In the genomic region with DNA sequence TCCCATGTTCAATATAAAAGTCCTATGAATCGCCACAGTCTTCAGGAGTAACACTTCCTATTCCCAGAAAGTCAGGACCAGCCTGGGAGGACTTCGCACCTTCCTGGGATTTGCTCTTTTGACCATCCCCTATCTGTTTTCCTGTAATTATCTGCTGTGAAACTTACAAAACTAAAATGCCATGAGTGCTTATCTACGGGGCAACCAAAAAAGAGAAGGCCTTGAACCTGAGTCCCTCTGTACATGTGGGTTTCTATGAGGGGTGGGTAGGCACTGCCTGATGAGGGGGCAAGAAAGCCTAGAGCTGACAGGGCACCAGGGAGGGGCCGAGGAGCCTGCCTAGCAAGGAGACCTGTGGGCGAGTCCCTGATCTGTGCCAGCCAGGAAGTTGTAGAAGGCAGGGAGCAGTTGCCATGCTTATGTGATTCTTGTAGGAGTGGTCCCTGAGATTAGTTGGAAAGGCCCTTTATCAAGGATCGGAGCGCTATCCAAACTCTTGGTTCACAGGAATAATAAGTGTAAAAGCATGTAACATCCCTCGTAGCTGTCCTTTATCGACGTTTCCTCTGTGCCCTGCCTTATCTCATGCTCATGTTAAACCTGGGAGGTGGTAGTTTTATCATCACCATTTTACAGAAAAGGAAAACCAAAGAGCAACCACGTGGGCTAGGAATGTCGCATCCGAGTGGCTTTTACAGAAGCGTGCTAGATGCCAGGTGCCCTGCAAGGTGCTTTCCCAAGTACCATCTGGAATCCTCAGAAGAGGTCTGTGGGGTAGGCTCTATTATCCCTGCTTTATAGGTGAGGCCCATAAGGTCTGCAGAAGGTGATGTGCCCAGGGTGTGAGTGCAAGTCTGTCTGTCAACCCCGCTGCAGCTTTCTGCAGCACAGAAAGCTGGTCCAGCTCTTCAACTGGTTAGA, we compare ENCODE assay signal across 10 cellular contexts.
DNase-seq lines count a peak whose midpoint lies in the region; ATAC-seq and TF ChIP-seq lines count a peak whose summit lies in the region.
"Had no signal": no experiment of that assay in that cellular context is flagged by ENCODE, and none has a peak within 500 bp of the region (broad histone marks: within the 10 kb centered on the region; RNA-seq: fewer than 3 reads in every experiment).

No MANE protein-coding gene starts in this region.

- H3K79me2 ChIP-seq in PC-3 (ENCODE audit: low read length) (no peaks in the 10 kb centered on the region), smooth muscle cell (ENCODE audit: low read depth) (no peaks in the 10 kb centered on the region)

- H3K27me3 ChIP-seq in PC-3 (ENCODE audit: low read length) (no peaks in the 10 kb centered on the region), esophagus muscularis mucosa (no peaks in the 10 kb centered on the region), smooth muscle cell (ENCODE audit: low read depth) (no peaks in the 10 kb centered on the region)

- H3K36me3 ChIP-seq in PC-3 (ENCODE audit: low read depth, low read length), result no peaks in the 10 kb centered on the region
- no peaks in the 10 kb centered on the region for H3K36me3 ChIP-seq in esophagus muscularis mucosa
- H3K36me3 ChIP-seq in smooth muscle cell (ENCODE audit: low read depth), result no peaks in the 10 kb centered on the region

- H3K9me3 ChIP-seq in PC-3 (ENCODE audit: low read length) (no peaks in the 10 kb centered on the region), esophagus muscularis mucosa (no peaks in the 10 kb centered on the region), smooth muscle cell (replicated peaks; ENCODE audit: low read depth) (no peaks in the 10 kb centered on the region)

- no peak overlapping the region for H3K27ac Mint-ChIP-seq in progenitor cell of endocrine pancreas

- intact Hi-C loops in PC-3 (cut with micrococcal nuclease) (no loop called here), esophagus muscularis mucosa (cut with DNase I) (no loop called here)

- no peak overlapping the region for H3K4me3 Mint-ChIP-seq in progenitor cell of endocrine pancreas (ENCODE audit: low read depth)

- H3F3A ChIP-seq in PC-3 (ENCODE audit: low read length, unreplicated experiment), result no peaks in the 10 kb centered on the region
- H3F3A ChIP-seq in smooth muscle cell (ENCODE audit: low read depth), result peaks cover 17% of the 10 kb centered on the region

- WGBS in esophagus muscularis mucosa, result 79% methylated on average over 15 of the region's 15 CpGs
- WGBS in smooth muscle cell (ENCODE audit: low lambda C conversion rate), result 76% methylated on average over 15 of the region's 15 CpGs

- H3K9me2 ChIP-seq in PC-3 (replicated peaks; ENCODE audit: low read length), result no peaks in the 10 kb centered on the region

- TF ChIP-seq EP300 in esophagus muscularis mucosa (IDR thresholded peaks at IDR 0.05), result no peak

- H3K4me1 Mint-ChIP-seq in progenitor cell of endocrine pancreas (ENCODE audit: low read depth), result peaks cover 20% of the 10 kb centered on the region

- H3K36me3 Mint-ChIP-seq in progenitor cell of endocrine pancreas (ENCODE audit: insufficient read depth), result no peaks in the 10 kb centered on the region

- H3K9ac ChIP-seq in PC-3 (ENCODE audit: low read length) (peak overlapping the region; percentile 23), smooth muscle cell (ENCODE audit: low read depth) (peak overlapping the region; percentile 31)

- CTCF ChIA-PET in PC-3 (lab: Charles Lee), result no interaction called here

- H3K4me1 ChIP-seq in PC-3 (ENCODE audit: insufficient read depth, low read length) (peaks cover 40% of the 10 kb centered on the region), esophagus muscularis mucosa (peaks cover 12 to 27% (median 21%) of the 10 kb centered on the region in 4 donors), smooth muscle cell (ENCODE audit: low read depth) (peaks cover 38% of the 10 kb centered on the region)

- H3K27ac ChIP-seq in PC-3 (ENCODE audit: low read length), result peak overlapping the region; percentile 81
- H3K27ac ChIP-seq in esophagus muscularis mucosa (replicated peaks in 1 of 4), result peak overlapping the region in 3 of 4 donors; percentile 21 to 55 (median 28)
- peak overlapping the region; percentile 61 for H3K27ac ChIP-seq in smooth muscle cell (ENCODE audit: low read depth)

- H3K4me3 ChIP-seq in PC-3 (ENCODE audit: low read length) (peak overlapping the region; percentile 33; the same call in 1 of the 2 replicates), esophagus muscularis mucosa (no peak overlapping the region), smooth muscle cell (no peak overlapping the region)

- 0 out of 2 replicates have a peak, but pooled peaks have one; percentile 17 for ATAC-seq in PC-3

- no peak for TF ChIP-seq CTCF in PC-3 (conservative IDR thresholded peaks at IDR 0.05; ENCODE audit: low read depth, low read length)
- no peak for TF ChIP-seq CTCF in esophagus muscularis mucosa (IDR thresholded peaks at IDR 0.05)
- TF ChIP-seq CTCF in smooth muscle cell (IDR thresholded peaks at IDR 0.05; ENCODE audit: borderline replicate concordance, insufficient read depth, poor library complexity, severe bottlenecking), result no peak
- no peak for TF ChIP-seq CTCF in progenitor cell of endocrine pancreas (IDR thresholded peaks at IDR 0.05; ENCODE audit: unreplicated experiment)

- POLR2A ChIA-PET in PC-3 (lab: Charles Lee; ENCODE audit: unreplicated experiment), result no interaction called here

- no TSS peak for BruUV-seq in PC-3 (replicated peaks; lab: Mats Ljungman, UMichigan)

- peak overlapping the region; percentile 81 for H3K4me2 ChIP-seq in PC-3 (ENCODE audit: low read length)
- H3K4me2 ChIP-seq in smooth muscle cell, result no peak overlapping the region

- no peaks in the 10 kb centered on the region for H3K9me3 Mint-ChIP-seq in progenitor cell of endocrine pancreas (ENCODE audit: low read depth)

- TF ChIP-seq POLR2A in esophagus muscularis mucosa (IDR thresholded peaks at IDR 0.05; ENCODE audit: low read depth), result no peak

- H2AFZ ChIP-seq in PC-3 (ENCODE audit: low read length) (peak overlapping the region; percentile 65), smooth muscle cell (ENCODE audit: low read depth) (no peak overlapping the region)

- DNase-seq in DMS79 treated with DMSO at 0.1 percent for 48 hours (lab: John Stamatoyannopoulos, UW) (peak; percentile 12), DMS79 (lab: John Stamatoyannopoulos, UW) (no peak), PC-3 (peak; percentile 26), esophagus muscularis mucosa (ENCODE audit: extremely low spot score) (no peak), smooth muscle cell (lab: John Stamatoyannopoulos, UW; ENCODE audit: unreplicated experiment) (no peak), ecto neural progenitor cell (ENCODE audit: low spot score) (no peak), progenitor cell of endocrine pancreas (ENCODE audit: low spot score, unreplicated experiment) (no peak), UCSD-AML1 (lab: John Stamatoyannopoulos, UW; ENCODE audit: unreplicated experiment) (no peak)
- DNase-seq: NCI-H524 treated with DMSO at 0.1 percent for 48 hours; stimulated activated CD4-positive, alpha-beta T cell treated with anti-CD3 and anti-CD28 coated beads, Interleukin-12 subunit alpha, Interleukin-12 subunit beta, amount 100 ng/mL, for 4 hours had no signal

- no peaks in the 10 kb centered on the region for H3K27me3 Mint-ChIP-seq in progenitor cell of endocrine pancreas

- no peaks in the 10 kb centered on the region for H4K20me1 ChIP-seq in PC-3 (ENCODE audit: low read length)
- H4K20me1 ChIP-seq in smooth muscle cell (ENCODE audit: low read depth), result no peaks in the 10 kb centered on the region

Comparison
In these comparisons a context has a peak if more than half of its experiments do, and no peak if none do; other contexts are left out.
1. DNase-seq: peak in DMS79 treated with DMSO at 0.1 percent for 48 hours (single experiment) and PC-3 (single experiment); none in DMS79 (single experiment), esophagus muscularis mucosa (single experiment), smooth muscle cell (single experiment), ecto neural progenitor cell (single experiment), progenitor cell of endocrine pancreas (single experiment) and UCSD-AML1 (single experiment).
2. H3K27ac ChIP-seq: peak in every context shown above with its lines; median percentile 81 in PC-3; 61 in smooth muscle cell; 28 in esophagus muscularis mucosa.